Comparison of ENCODE assay signal across 14 cellular contexts in genomic region chr5:39402140-39402539, GRCh38. TPM values are rescaled to one million over a fixed set of nuclear protein-coding genes. Genes with fewer than 3 reads are reported as not detected.
DNase-seq lines count a peak whose midpoint lies in the region; ATAC-seq, FAIRE-seq and TF ChIP-seq lines count a peak whose summit lies in the region.
"Not testable (repeated sequence)": the region's sequence is repeated elsewhere in the genome, so short reads cannot be mapped to it uniquely, and the experiment has no call there.
"Had no signal": no experiment of that assay in that cellular context is flagged by ENCODE, and none has a peak within 500 bp of the region (broad histone marks: within the 10 kb centered on the region; RNA-seq: fewer than 3 reads in every experiment).

No MANE protein-coding gene starts in this region.

- H3K4me2 ChIP-seq in astrocyte (ENCODE audit: low read length) = not testable (repeated sequence)
- peak overlapping the region; percentile 40 for H3K4me2 ChIP-seq in smooth muscle cell

- TF ChIP-seq EP300 in esophagus muscularis mucosa (IDR thresholded peaks at IDR 0.05) = not testable (repeated sequence)

- H3K27ac ChIP-seq in astrocyte (ENCODE audit: low read depth, low read length) (peak overlapping the region; percentile 13), esophagus muscularis mucosa (replicated peaks in 1 of 4) (peak overlapping the region; percentile 1 to 78 (median 44)), smooth muscle cell (ENCODE audit: low read depth) (peak overlapping the region; percentile 93), upper lobe of right lung (peak overlapping the region; percentile 14)

- H3K4me3 Mint-ChIP-seq in astrocyte (ENCODE audit: unreplicated experiment); natural killer cell: not testable (repeated sequence)
- peak overlapping the region in 4 of 5 donors; percentile 6 to 52 (median 23) for H3K4me3 Mint-ChIP-seq in immature natural killer cell

- not testable (repeated sequence) for H3K27ac Mint-ChIP-seq in astrocyte (ENCODE audit: unreplicated experiment)
- H3K27ac Mint-ChIP-seq in immature natural killer cell (peak overlapping the region; percentile 33 to 89 (median 83)), natural killer cell (peak overlapping the region; percentile 96 to 97)

- H3K9me3 Mint-ChIP-seq in astrocyte (ENCODE audit: unreplicated experiment); immature natural killer cell; natural killer cell: not testable (repeated sequence)

- not testable (repeated sequence) for H2AFZ ChIP-seq in astrocyte (ENCODE audit: low read depth, low read length); smooth muscle cell (ENCODE audit: low read depth)

- H3K4me1 Mint-ChIP-seq in astrocyte (ENCODE audit: low read depth, unreplicated experiment) = peaks cover 33% of the 10 kb centered on the region
- peaks cover 68 to 78% of the 10 kb centered on the region in 2 donors for H3K4me1 Mint-ChIP-seq in immature natural killer cell
- H3K4me1 Mint-ChIP-seq in natural killer cell = peaks cover 61 to 66% of the 10 kb centered on the region in 2 donors

- not testable (repeated sequence) for ATAC-seq in natural killer cell
- peak; percentile 41 for ATAC-seq in upper lobe of right lung

- not testable (repeated sequence) for TF ChIP-seq CTCF in astrocyte (IDR thresholded peaks at IDR 0.05; ENCODE audit: insufficient read depth, low read depth, low read length); esophagus muscularis mucosa (IDR thresholded peaks at IDR 0.05); natural killer cell (IDR thresholded peaks at IDR 0.05); smooth muscle cell (IDR thresholded peaks at IDR 0.05; ENCODE audit: borderline replicate concordance, insufficient read depth, poor library complexity, severe bottlenecking); upper lobe of right lung (IDR thresholded peaks at IDR 0.05)

- not testable (repeated sequence) for H3K36me3 ChIP-seq in astrocyte (ENCODE audit: insufficient read depth, low read length); esophagus muscularis mucosa; smooth muscle cell (ENCODE audit: low read depth); upper lobe of right lung

- DNase-seq in HCEC 1CT = peak; percentile 33
- not testable (repeated sequence) for DNase-seq in astrocyte (ENCODE audit: low read depth); esophagus muscularis mucosa (ENCODE audit: extremely low spot score); immature natural killer cell; natural killer cell; smooth muscle cell (lab: John Stamatoyannopoulos, UW; ENCODE audit: unreplicated experiment); upper lobe of right lung

- not testable (repeated sequence) for TF ChIP-seq POLR2A in esophagus muscularis mucosa (IDR thresholded peaks at IDR 0.05; ENCODE audit: low read depth)

- not testable (repeated sequence) for H3K27me3 Mint-ChIP-seq in astrocyte (ENCODE audit: low read depth, unreplicated experiment); immature natural killer cell (ENCODE audit: low read depth in 3 of 3); natural killer cell (ENCODE audit: low read depth in 2 of 2)

- not testable (repeated sequence) for H3K9ac ChIP-seq in astrocyte (ENCODE audit: low read length); smooth muscle cell (ENCODE audit: low read depth)

- H3K4me3 ChIP-seq in astrocyte (ENCODE audit: insufficient read depth, low read depth, low read length); esophagus muscularis mucosa; smooth muscle cell; upper lobe of right lung: not testable (repeated sequence)

- H3K4me1 ChIP-seq in astrocyte (ENCODE audit: insufficient read depth, low read length) = peaks cover 26% of the 10 kb centered on the region
- H3K4me1 ChIP-seq in esophagus muscularis mucosa = peaks cover 30 to 73% (median 59%) of the 10 kb centered on the region in 4 donors
- H3K4me1 ChIP-seq in smooth muscle cell (ENCODE audit: low read depth) = not testable (repeated sequence)
- H3K4me1 ChIP-seq in upper lobe of right lung = peaks cover 48% of the 10 kb centered on the region

- not testable (repeated sequence) for H3K9me3 ChIP-seq in astrocyte (ENCODE audit: insufficient read depth, low read depth, low read length); esophagus muscularis mucosa; smooth muscle cell (replicated peaks; ENCODE audit: low read depth); upper lobe of right lung

- FAIRE-seq in astrocyte (lab: Jason Lieb, UNC) = not testable (repeated sequence)

- intact Hi-C loops in esophagus muscularis mucosa (cut with DNase I); natural killer cell (cut with micrococcal nuclease); upper lobe of right lung (cut with DNase I): not testable (repeated sequence)

- H3K36me3 Mint-ChIP-seq in astrocyte (ENCODE audit: low read depth, unreplicated experiment) (peaks cover 13% of the 10 kb centered on the region), immature natural killer cell (peaks cover 0 to 20% (median 12%) of the 10 kb centered on the region in 3 donors)
- not testable (repeated sequence) for H3K36me3 Mint-ChIP-seq in natural killer cell

- peaks cover 79% of the 10 kb centered on the region for H3K79me2 ChIP-seq in astrocyte (ENCODE audit: insufficient read depth, low read length)
- peaks cover 49% of the 10 kb centered on the region for H3K79me2 ChIP-seq in smooth muscle cell (ENCODE audit: low read depth)

- H3F3A ChIP-seq in smooth muscle cell (ENCODE audit: low read depth) = peaks cover 28% of the 10 kb centered on the region

- H4K20me1 ChIP-seq in astrocyte (ENCODE audit: insufficient read depth, low read length) (peaks cover 21% of the 10 kb centered on the region), smooth muscle cell (ENCODE audit: low read depth) (peaks cover 14% of the 10 kb centered on the region)

- H3K27me3 ChIP-seq in astrocyte (ENCODE audit: insufficient read depth, low read length); esophagus muscularis mucosa; smooth muscle cell (ENCODE audit: low read depth); upper lobe of right lung: not testable (repeated sequence)

RNA-seq across cellular contexts. Expression of gene DAB2, which starts 22.6 kb away (rescaled TPM):
- total RNA-seq in astrocyte = 76.8 and 84.5 TPM in 2 replicates
- 10 to 100 TPM; 48.7 to 84.3 (median 55.1) TPM for total RNA-seq in esophagus muscularis mucosa
- polyA plus RNA-seq in immature natural killer cell = 10 to 100 TPM; 17.3 to 45.0 (median 20.0) TPM
- total RNA-seq in natural killer cell = 10 to 100 TPM; 33.0 to 53.8 (median 36.9) TPM
- total RNA-seq in smooth muscle cell = 95.0 and 105 TPM in 2 replicates
- polyA plus RNA-seq in smooth muscle cell = 81.4 and 87.2 TPM in 2 replicates
- total RNA-seq in upper lobe of right lung = 145 TPM

RNA-seq across cellular contexts. Expression of gene C9, which starts 37.8 kb away (rescaled TPM):
- total RNA-seq in astrocyte = 0.07 TPM in 1 of 2 replicates, not detected in the other
- not detected for total RNA-seq in esophagus muscularis mucosa
- polyA plus RNA-seq in immature natural killer cell = not detected
- under 1 TPM in 1 of 3 donors, not detected in 2; 0.52 TPM for total RNA-seq in natural killer cell
- not detected in 2 replicates for total RNA-seq in smooth muscle cell
- polyA plus RNA-seq in smooth muscle cell = not detected in 2 replicates
- total RNA-seq in upper lobe of right lung = not detected
- total RNA-seq: H1, NCI-H460, PC-9, Right ventricle myocardium inferior, RPMI7951, SJCRH30 had no signal
- polyA plus RNA-seq: BJ, H1 had no signal

Comparison
In these comparisons a context has a peak if more than half of its experiments do, and no peak if none do; other contexts are left out.
1. H3K27ac ChIP-seq: peak in every context shown above with its lines; median percentile 93 in smooth muscle cell; 44 in esophagus muscularis mucosa; 14 in upper lobe of right lung; 13 in astrocyte.